8 cellular contexts compared by ENCODE assay signal in genomic region chr3:124730129-124730919, GRCh38. TPM values are rescaled to one million over a fixed set of nuclear protein-coding genes. Genes with fewer than 3 reads are reported as not detected.
DNase-seq lines count a peak whose midpoint lies in the region; ATAC-seq and TF ChIP-seq lines count a peak whose summit lies in the region.

TSS of gene UMPS (plus strand) at chr3:124730452. CDS start at chr3:124730472, 20 bp downstream.

- DNase-seq in NCI-H2107 treated with DMSO at 0.1 percent for 48 hours (lab: John Stamatoyannopoulos, UW; ENCODE audit: unreplicated experiment) (peak; percentile 81), UCSD-AML1 (lab: John Stamatoyannopoulos, UW; ENCODE audit: unreplicated experiment) (peak; percentile 92), brain microvascular endothelial cell (peak; percentile 72)

- H3K4me3 ChIP-seq in brain microvascular endothelial cell (ENCODE audit: low read depth, low read length), result peak within 1 kb of the TSS; percentile 100
- H3K4me3 ChIP-seq in iPS-15b (ENCODE audit: low read depth, low read length), result peak within 1 kb of the TSS; percentile 100
- H3K4me3 ChIP-seq in skeletal muscle satellite cell (ENCODE audit: low read length), result peak within 1 kb of the TSS; percentile 100

- H3K9me3 ChIP-seq in iPS-15b (ENCODE audit: control insufficient read depth, insufficient read depth, low read length) (no peaks in the 10 kb centered on the region), skeletal muscle satellite cell (replicated peaks; ENCODE audit: low read length) (no peaks in the 10 kb centered on the region)

- peak within 1 kb of the TSS; percentile 91 for H3K4me2 ChIP-seq in skeletal muscle satellite cell (ENCODE audit: low read length)

- peak within 1 kb of the TSS; percentile 59 for H3K27ac ChIP-seq in 22Rv1
- peak within 1 kb of the TSS; percentile 85 for H3K27ac ChIP-seq in brain microvascular endothelial cell

- H3K36me3 ChIP-seq in brain microvascular endothelial cell (replicated peaks), result no peaks in the 10 kb centered on the region
- peaks cover 5% of the 10 kb centered on the region for H3K36me3 ChIP-seq in iPS-15b (ENCODE audit: control insufficient read depth, insufficient read depth, low read length)
- H3K36me3 ChIP-seq in skeletal muscle satellite cell (ENCODE audit: insufficient read depth, low read length), result no peaks in the 10 kb centered on the region

- TF ChIP-seq CTCF in 22Rv1 (IDR thresholded peaks at IDR 0.05), result no peak
- no peak for TF ChIP-seq CTCF in brain microvascular endothelial cell (IDR thresholded peaks at IDR 0.05; ENCODE audit: low read depth, low read length, missing control alignments)

- H3K4me1 ChIP-seq in iPS-15b (ENCODE audit: control insufficient read depth, insufficient read depth, low read length) (peaks cover 5% of the 10 kb centered on the region), skeletal muscle satellite cell (ENCODE audit: control insufficient read depth, insufficient read depth, low read length) (peaks cover 15% of the 10 kb centered on the region)

- in situ Hi-C loops in brain microvascular endothelial cell (cut with HindIII; ENCODE audit: low pct_ligation_motif_present, low sequenced_read_pairs), result no loop called here

- H3K27me3 ChIP-seq in brain microvascular endothelial cell (replicated peaks) (no peaks in the 10 kb centered on the region), iPS-15b (ENCODE audit: control insufficient read depth, insufficient read depth, low read length) (no peaks in the 10 kb centered on the region), skeletal muscle satellite cell (ENCODE audit: control insufficient read depth, insufficient read depth, low read length) (peaks cover 12% of the 10 kb centered on the region)

- H3K9ac ChIP-seq in iPS-15b (ENCODE audit: low read depth, low read length), result peak within 1 kb of the TSS; percentile 98
- H3K9ac ChIP-seq in skeletal muscle satellite cell (ENCODE audit: low read depth, low read length), result peak within 1 kb of the TSS; percentile 97

- ATAC-seq in GM18520 (IDR thresholded peaks at IDR 0.05; ENCODE audit: unreplicated experiment), result peak; percentile 89
- ATAC-seq in HG03060 (IDR thresholded peaks at IDR 0.05; ENCODE audit: low read depth, unreplicated experiment), result peak; percentile 88

RNA-seq across cellular contexts. Expression of gene UMPS, which starts in this region (rescaled TPM):
- 25.1 and 36.2 TPM in 2 replicates for total RNA-seq in skeletal muscle satellite cell (2012; rRNA removed)

Comparison
In these comparisons a context has a peak if more than half of its experiments do, and no peak if none do; other contexts are left out.
1. Peak in every context shown above with its lines: DNase-seq, ATAC-seq, H3K4me3 ChIP-seq and H3K27ac ChIP-seq.